Comparison of ENCODE assay signal across 1 cellular context in the genomic region with DNA sequence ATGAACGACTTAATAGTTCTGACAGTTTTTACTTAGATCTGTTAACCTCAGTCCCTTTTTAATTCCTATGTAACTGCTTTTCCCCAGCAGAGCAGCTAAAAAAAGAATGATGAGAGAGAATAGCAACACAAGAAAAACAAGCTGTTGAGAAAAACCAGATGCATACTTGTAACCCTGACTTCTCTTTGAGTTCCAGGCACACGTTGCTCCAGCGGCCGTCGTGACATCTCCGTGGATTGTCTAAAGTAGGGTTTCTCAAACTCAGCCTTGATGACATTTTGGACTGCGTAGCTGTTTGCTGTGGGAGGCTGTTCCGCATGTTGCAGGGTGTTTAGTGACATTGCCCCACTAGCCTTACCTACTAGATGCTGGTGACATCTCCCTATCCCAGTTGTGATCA.
TF ChIP-seq lines count a peak whose summit lies in the region.

No MANE protein-coding gene starts in this region.

TF ChIP-seq in SK-N-SH, 30 proteins besides CTCF, POLR2A, EP300 and RAD21:
- TF ChIP-seq TCF12 (IDR thresholded peaks at IDR 0.05) (peak; percentile 41), TAF1 (IDR thresholded peaks at IDR 0.05; ENCODE audit: borderline replicate concordance, low read depth, low read length) (no peak)
